10 cellular contexts compared by ENCODE assay signal in the genomic region with DNA sequence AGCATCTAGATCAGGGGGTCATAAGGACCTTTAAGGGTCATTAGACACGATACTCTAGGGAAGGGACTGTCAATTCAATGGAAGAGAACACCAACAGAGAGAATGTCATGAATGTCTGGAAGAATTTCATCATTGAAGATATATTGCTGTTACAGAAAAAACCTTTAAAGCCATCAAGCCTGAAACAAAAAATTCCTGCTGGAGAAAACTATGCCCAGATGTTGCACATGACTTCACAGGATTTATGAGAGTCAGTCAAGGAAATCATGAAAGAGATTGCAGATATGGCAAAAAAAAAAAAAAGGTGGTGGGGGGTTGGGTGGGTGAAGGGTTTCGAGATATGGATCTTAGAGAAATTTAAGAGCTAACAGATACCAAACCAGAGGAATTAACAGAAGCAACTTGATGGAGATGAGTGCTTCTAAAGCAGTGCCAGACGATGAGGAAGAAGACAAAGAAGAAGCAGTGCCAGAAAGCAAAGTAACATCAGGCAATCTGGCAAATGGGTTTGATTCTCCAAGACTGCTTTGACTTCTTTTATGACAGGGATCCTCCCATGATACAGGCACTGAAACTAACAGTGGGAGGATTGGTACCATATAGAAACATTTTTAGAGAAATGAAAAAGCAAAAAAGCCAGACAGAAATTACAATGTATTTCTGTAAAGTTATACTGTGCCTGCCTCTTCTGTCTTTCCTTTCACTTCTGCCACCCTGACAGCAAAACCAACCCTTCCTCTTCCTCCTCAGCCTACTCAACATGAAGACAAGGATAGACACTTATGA. TPM values are rescaled to one million over a fixed set of nuclear protein-coding genes. Genes with fewer than 3 reads are reported as not detected.
DNase-seq lines count a peak whose midpoint lies in the region; ATAC-seq and TF ChIP-seq lines count a peak whose summit lies in the region.
"Had no signal": no experiment of that assay in that cellular context is flagged by ENCODE, and none has a peak within 500 bp of the region (broad histone marks: within the 10 kb centered on the region; RNA-seq: fewer than 3 reads in every experiment).

No MANE protein-coding gene starts in this region.

- intact Hi-C loops in left colon (cut with DNase I, micrococcal nuclease), result no loop called here

- H3K9me3 ChIP-seq in BE2C, result no peaks in the 10 kb centered on the region

- TF ChIP-seq EP300 in Ishikawa (IDR thresholded peaks at IDR 0.05; ENCODE audit: borderline replicate concordance), result peak; percentile 91

- no peaks in the 10 kb centered on the region; the same call in 1 of the 2 replicates for H3K4me1 ChIP-seq in BE2C

- ATAC-seq in GM21529 (IDR thresholded peaks at IDR 0.05; ENCODE audit: unreplicated experiment) (peak; percentile 84), left colon (peak; percentile 20)

- peak overlapping the region; percentile 25; the same call in 1 of the 2 replicates for H3K4me3 ChIP-seq in GM08714 (ENCODE audit: low read length)
- no peak overlapping the region for H3K4me3 ChIP-seq in BE2C (ENCODE audit: low read depth, low read length)
- H3K4me3 ChIP-seq: lung had no signal

- H3K27me3 ChIP-seq in BE2C, result no peaks in the 10 kb centered on the region

- H3K36me3 ChIP-seq in BE2C, result no peaks in the 10 kb centered on the region

- no peak for TF ChIP-seq CTCF in BE2C (IDR thresholded peaks at IDR 0.05; ENCODE audit: low read depth, low read length)

- no peak for TF ChIP-seq RAD21 in Ishikawa (IDR thresholded peaks at IDR 0.05; ENCODE audit: low read depth)

- DNase-seq in left colon (no peak), BE2C (no peak), iPS-NIHi11 (ENCODE audit: low spot score) (no peak), GM03348 (ENCODE audit: low spot score) (no peak), nucleus accumbens (lab: John Stamatoyannopoulos, UW) (no peak)
- DNase-seq: aorta had no signal

TF ChIP-seq in Ishikawa, 13 proteins besides CTCF, POLR2A, EP300 and RAD21:
- TF ChIP-seq FOXM1 (IDR thresholded peaks at IDR 0.05; ENCODE audit: borderline replicate concordance, low read depth) (peak; percentile 72; the same call in 1 of the 2 replicates), CREB1 (IDR thresholded peaks at IDR 0.05; ENCODE audit: low read depth) (0 out of 2 replicates have a peak, but pooled peaks have one; percentile 11), NFIC (IDR thresholded peaks at IDR 0.05) (peak; percentile 61), YY1 (IDR thresholded peaks at IDR 0.05; ENCODE audit: low read depth) (no peak), TEAD4 (IDR thresholded peaks at IDR 0.05) (peak; percentile 85), TCF12 (IDR thresholded peaks at IDR 0.05; ENCODE audit: low read depth) (peak; percentile 91), CEBPB (IDR thresholded peaks at IDR 0.05) (peak; percentile 88), TAF1 (IDR thresholded peaks at IDR 0.05; ENCODE audit: low read depth) (no peak), EGR1 (IDR thresholded peaks at IDR 0.05) (no peak), ZBTB7A (IDR thresholded peaks at IDR 0.05; ENCODE audit: low read depth) (no peak)
- TF ChIP-seq, protein P1, sequence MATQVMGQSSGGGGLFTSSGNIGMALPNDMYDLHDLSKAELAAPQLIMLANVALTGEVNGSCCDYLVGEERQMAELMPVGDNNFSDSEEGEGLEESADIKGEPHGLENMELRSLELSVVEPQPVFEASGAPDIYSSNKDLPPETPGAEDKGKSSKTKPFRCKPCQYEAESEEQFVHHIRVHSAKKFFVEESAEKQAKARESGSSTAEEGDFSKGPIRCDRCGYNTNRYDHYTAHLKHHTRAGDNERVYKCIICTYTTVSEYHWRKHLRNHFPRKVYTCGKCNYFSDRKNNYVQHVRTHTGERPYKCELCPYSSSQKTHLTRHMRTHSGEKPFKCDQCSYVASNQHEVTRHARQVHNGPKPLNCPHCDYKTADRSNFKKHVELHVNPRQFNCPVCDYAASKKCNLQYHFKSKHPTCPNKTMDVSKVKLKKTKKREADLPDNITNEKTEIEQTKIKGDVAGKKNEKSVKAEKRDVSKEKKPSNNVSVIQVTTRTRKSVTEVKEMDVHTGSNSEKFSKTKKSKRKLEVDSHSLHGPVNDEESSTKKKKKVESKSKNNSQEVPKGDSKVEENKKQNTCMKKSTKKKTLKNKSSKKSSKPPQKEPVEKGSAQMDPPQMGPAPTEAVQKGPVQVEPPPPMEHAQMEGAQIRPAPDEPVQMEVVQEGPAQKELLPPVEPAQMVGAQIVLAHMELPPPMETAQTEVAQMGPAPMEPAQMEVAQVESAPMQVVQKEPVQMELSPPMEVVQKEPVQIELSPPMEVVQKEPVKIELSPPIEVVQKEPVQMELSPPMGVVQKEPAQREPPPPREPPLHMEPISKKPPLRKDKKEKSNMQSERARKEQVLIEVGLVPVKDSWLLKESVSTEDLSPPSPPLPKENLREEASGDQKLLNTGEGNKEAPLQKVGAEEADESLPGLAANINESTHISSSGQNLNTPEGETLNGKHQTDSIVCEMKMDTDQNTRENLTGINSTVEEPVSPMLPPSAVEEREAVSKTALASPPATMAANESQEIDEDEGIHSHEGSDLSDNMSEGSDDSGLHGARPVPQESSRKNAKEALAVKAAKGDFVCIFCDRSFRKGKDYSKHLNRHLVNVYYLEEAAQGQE (IDR thresholded peaks at IDR 0.05; ENCODE audit: low read depth), result no peak
- TF ChIP-seq, protein P2, sequence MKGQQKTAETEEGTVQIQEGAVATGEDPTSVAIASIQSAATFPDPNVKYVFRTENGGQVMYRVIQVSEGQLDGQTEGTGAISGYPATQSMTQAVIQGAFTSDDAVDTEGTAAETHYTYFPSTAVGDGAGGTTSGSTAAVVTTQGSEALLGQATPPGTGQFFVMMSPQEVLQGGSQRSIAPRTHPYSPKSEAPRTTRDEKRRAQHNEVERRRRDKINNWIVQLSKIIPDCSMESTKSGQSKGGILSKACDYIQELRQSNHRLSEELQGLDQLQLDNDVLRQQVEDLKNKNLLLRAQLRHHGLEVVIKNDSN (IDR thresholded peaks at IDR 0.05), result no peak
- TF ChIP-seq, protein P3, sequence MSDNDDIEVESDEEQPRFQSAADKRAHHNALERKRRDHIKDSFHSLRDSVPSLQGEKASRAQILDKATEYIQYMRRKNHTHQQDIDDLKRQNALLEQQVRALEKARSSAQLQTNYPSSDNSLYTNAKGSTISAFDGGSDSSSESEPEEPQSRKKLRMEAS (IDR thresholded peaks at IDR 0.05), result no peak
TF ChIP-seq in Ishikawa: peak in this region for 6.

RNA-seq across cellular contexts. Expression of a gene that starts 28.5 kb away (rescaled TPM):
- 10 to 100 TPM; 29.4 to 30.0 TPM for total RNA-seq in left colon
- polyA plus RNA-seq in BE2C (2012; ENCODE audit: insufficient read depth, insufficient read length, low read depth), result 15.3 TPM
